7 cellular contexts compared by ENCODE assay signal in the genomic region with DNA sequence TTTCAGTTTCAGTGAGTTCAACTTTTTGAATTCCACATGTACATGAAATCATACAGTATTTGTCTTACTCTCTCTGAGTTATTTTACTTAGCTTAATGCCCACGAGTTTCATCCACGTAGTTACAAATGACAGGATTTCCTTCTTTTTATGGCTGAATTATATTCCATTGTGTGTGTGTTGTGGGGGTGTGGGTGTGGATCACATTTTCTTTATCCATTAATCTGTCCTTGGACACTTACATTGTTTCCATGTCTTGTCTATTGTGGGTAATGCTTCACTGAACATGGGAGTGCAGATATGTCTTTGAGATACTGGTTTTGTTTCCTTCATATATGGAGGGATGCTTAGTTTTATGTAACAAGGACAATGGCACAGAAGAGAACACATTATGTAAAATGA.
"Had no signal": no experiment of that assay in that cellular context is flagged by ENCODE, and none has a peak within 500 bp of the region (broad histone marks: within the 10 kb centered on the region; RNA-seq: fewer than 3 reads in every experiment).

No MANE protein-coding gene starts in this region.

- H3K4me3 ChIP-seq: K562 had no signal

- H3K4me1 Mint-ChIP-seq: IgD-negative memory B cell had no signal

- DNase-seq: IMR-90, KBM-7 had no signal

- H3K27ac ChIP-seq: HL-60 had no signal

- H3K4me3 Mint-ChIP-seq: IgD-negative memory B cell had no signal

- FAIRE-seq: HepG2, HTR-8/SVneo, K562 had no signal

- ATAC-seq: HepG2, K562 had no signal

- H3K27ac Mint-ChIP-seq: IgD-negative memory B cell had no signal

- H3K27me3 Mint-ChIP-seq: IgD-negative memory B cell had no signal

- H3K36me3 Mint-ChIP-seq: IgD-negative memory B cell had no signal
